In the genomic region with DNA sequence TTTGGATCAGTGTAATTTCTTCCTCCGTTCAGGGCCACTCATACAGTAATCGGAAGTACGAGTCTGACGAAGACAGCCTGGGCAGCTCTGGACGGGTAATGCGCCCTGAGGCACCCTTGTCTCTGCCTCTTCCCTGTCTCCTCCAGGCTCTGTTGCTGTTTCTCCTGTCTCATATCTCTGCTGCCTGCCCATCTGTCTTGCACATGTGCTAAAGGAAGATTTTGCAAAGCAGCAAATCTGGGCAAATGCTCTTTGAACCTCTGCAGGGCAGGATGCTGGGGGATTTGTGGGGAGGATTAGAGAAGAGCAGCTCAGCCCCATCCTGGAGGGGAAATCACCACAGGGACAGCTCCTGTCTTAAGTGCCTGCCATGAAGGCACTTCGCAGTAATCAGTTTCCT, we compare ENCODE assay signal across 1 cellular context.
TF ChIP-seq lines count a peak whose summit lies in the region.

No MANE protein-coding gene starts in this region.

TF ChIP-seq in SK-N-SH, 30 proteins besides CTCF, POLR2A, EP300 and RAD21 (continued from another document):
- TF ChIP-seq, protein P1, sequence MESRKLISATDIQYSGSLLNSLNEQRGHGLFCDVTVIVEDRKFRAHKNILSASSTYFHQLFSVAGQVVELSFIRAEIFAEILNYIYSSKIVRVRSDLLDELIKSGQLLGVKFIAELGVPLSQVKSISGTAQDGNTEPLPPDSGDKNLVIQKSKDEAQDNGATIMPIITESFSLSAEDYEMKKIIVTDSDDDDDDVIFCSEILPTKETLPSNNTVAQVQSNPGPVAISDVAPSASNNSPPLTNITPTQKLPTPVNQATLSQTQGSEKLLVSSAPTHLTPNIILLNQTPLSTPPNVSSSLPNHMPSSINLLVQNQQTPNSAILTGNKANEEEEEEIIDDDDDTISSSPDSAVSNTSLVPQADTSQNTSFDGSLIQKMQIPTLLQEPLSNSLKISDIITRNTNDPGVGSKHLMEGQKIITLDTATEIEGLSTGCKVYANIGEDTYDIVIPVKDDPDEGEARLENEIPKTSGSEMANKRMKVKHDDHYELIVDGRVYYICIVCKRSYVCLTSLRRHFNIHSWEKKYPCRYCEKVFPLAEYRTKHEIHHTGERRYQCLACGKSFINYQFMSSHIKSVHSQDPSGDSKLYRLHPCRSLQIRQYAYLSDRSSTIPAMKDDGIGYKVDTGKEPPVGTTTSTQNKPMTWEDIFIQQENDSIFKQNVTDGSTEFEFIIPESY (IDR thresholded peaks at IDR 0.05; ENCODE audit: borderline replicate concordance, low read depth) = no peak
- TF ChIP-seq ELF1 (IDR thresholded peaks at IDR 0.05) = no peak
- no peak for TF ChIP-seq TEAD4 (IDR thresholded peaks at IDR 0.05; ENCODE audit: borderline replicate concordance, insufficient read depth)
- TF ChIP-seq FOXJ3 (CRISPR knock-in tag; IDR thresholded peaks at IDR 0.05) = peak; percentile 82
- no peak for TF ChIP-seq TAF1 (IDR thresholded peaks at IDR 0.05; ENCODE audit: borderline replicate concordance, low read depth, low read length)
- peak; percentile 66 for TF ChIP-seq GATA2 (CRISPR knock-in tag; IDR thresholded peaks at IDR 0.05)
- TF ChIP-seq FOXM1 (IDR thresholded peaks at IDR 0.05; ENCODE audit: low read depth) = no peak
- TF ChIP-seq FOSL2 (IDR thresholded peaks at IDR 0.05; ENCODE audit: borderline replicate concordance, low read depth) = no peak
- no peak for TF ChIP-seq MEF2A (IDR thresholded peaks at IDR 0.05; ENCODE audit: borderline replicate concordance, low read depth)
